In the genomic region with DNA sequence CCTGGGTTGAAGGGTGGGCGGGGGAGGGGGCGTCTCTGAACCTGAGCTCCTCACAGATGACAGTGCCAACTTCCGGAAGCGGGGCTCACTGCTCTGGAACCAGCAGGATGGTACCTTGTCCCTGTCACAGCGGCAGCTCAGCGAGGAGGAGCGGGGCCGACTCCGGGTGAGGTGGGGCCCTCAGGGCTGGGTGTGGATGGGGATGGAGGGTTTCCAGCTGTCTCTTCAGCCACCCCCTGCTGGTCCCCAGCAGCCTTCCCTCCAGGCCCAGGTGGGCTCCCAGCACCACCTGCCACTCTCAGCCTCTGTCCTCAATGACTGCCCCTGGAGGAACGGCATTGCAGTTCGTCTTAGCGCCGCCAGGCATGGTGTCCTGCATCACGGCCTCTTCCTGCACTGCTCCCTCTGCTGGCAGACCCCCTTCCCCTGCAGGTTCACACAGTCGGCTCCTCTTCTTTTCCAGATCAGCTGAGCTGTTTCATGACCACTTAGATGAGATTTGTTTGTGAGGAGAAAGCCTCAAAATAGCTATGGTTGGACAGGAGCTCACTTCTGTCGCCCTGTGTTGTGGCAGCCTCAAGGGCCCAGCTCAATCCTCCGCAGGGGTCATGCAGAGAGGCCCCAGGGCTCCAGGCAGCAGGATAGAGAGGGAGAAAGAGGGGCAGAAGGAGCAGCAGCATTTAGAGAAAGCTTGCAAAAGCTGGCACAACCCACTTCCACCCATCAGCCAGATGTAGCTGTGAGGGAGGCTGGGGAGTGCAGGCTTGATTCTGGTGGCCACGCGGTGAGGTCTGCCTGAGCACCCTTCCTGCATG, we compare ENCODE assay signal across 8 cellular contexts. TPM values are rescaled to one million over a fixed set of nuclear protein-coding genes. Genes with fewer than 3 reads are reported as not detected.
A peak's percentile ranks its signal among the peaks of the same experiment; 100 is the strongest.
DNase-seq lines count a peak whose midpoint lies in the region; ATAC-seq and TF ChIP-seq lines count a peak whose summit lies in the region.

No MANE protein-coding gene starts in this region.

- peaks cover 8% of the 10 kb centered on the region for H3K36me3 Mint-ChIP-seq in glutamatergic neuron (ENCODE audit: unreplicated experiment)

- no peak overlapping the region for H3K4me3 Mint-ChIP-seq in glutamatergic neuron (ENCODE audit: unreplicated experiment)

- no peak overlapping the region for H3K4me3 ChIP-seq in AG04449 (ENCODE audit: low read depth, low read length)

- peaks cover 14% of the 10 kb centered on the region for H3K27me3 Mint-ChIP-seq in glutamatergic neuron (ENCODE audit: unreplicated experiment)

- DNase-seq in AG04449 (ENCODE audit: low read depth, low spot score) (no peak), ELR (ENCODE audit: low read depth) (peak; percentile 75), RPMI7951 (ENCODE audit: low read depth) (peak; percentile 33), glutamatergic neuron (peak; percentile 67), SK-N-DZ (ENCODE audit: low spot score) (no peak)

- ATAC-seq in HG03457 (IDR thresholded peaks at IDR 0.05; ENCODE audit: unreplicated experiment), result no peak
- no peak for ATAC-seq in GM18498 (IDR thresholded peaks at IDR 0.05; ENCODE audit: unreplicated experiment)
- no peak for ATAC-seq in GM18873 (IDR thresholded peaks at IDR 0.05; ENCODE audit: low FRiP score, unreplicated experiment)

- peak; percentile 68 for TF ChIP-seq CTCF in AG04449 (IDR thresholded peaks at IDR 0.05; ENCODE audit: insufficient read depth, low read length, missing control alignments)
- peak; percentile 43 for TF ChIP-seq CTCF in glutamatergic neuron (IDR thresholded peaks at IDR 0.05; ENCODE audit: partially characterized antibody, unreplicated experiment)

- CTCF ChIA-PET in AG04449 (lab: Yijun Ruan, JAX), result interaction anchor here (0.6 to 2.6 kb wide), 11 partner anchors 15 to 129 kb away, joined by 3 to 25 read pairs (median 4); partner anchors contain the start of gene JOSD2

- POLR2A ChIA-PET in AG04449 (lab: Yijun Ruan, JAX), result no interaction called here

- H3K9me3 Mint-ChIP-seq in glutamatergic neuron (ENCODE audit: unreplicated experiment), result peaks cover 13% of the 10 kb centered on the region

- H3K4me1 Mint-ChIP-seq in glutamatergic neuron (ENCODE audit: low read depth, unreplicated experiment), result peaks cover 3% of the 10 kb centered on the region

- no peak overlapping the region for H3K27ac Mint-ChIP-seq in glutamatergic neuron (ENCODE audit: unreplicated experiment)

RNA-seq across cellular contexts. Expression of gene GARIN5A, which starts 2.5 kb away (rescaled TPM):
- total RNA-seq in RPMI7951 (2014; rRNA removed; shearing (Covaris generic)), result 1.3 TPM in 1 of 2 replicates, not detected in the other
- total RNA-seq in glutamatergic neuron (ENCODE audit: unreplicated experiment), result 5.2 TPM
- polyA plus RNA-seq in SK-N-DZ (2014; cell fraction: cytosol; rRNA removed), result 0.54 TPM in 1 of 2 replicates, not detected in the other
- polyA plus RNA-seq in SK-N-DZ (2014; cell fraction: nucleus; rRNA removed), result 0.52 and 2.2 TPM in 2 replicates

RNA-seq across cellular contexts. Expression of gene EMC10, which starts 2.8 kb away (rescaled TPM):
- 36.9 and 75.3 TPM in 2 replicates for total RNA-seq in RPMI7951 (2014; rRNA removed; shearing (Covaris generic))
- 98.8 TPM for total RNA-seq in glutamatergic neuron (ENCODE audit: unreplicated experiment)
- polyA plus RNA-seq in SK-N-DZ (2014; cell fraction: cytosol; rRNA removed), result 114 and 132 TPM in 2 replicates
- 39.1 and 53.1 TPM in 2 replicates for polyA plus RNA-seq in SK-N-DZ (2014; cell fraction: nucleus; rRNA removed)

RNA-seq across cellular contexts. Expression of gene JOSD2, which starts 31.9 kb away (rescaled TPM):
- 39.0 and 53.5 TPM in 2 replicates for total RNA-seq in RPMI7951 (2014; rRNA removed; shearing (Covaris generic))
- total RNA-seq in glutamatergic neuron (ENCODE audit: unreplicated experiment), result 19.1 TPM
- 7.6 and 9.2 TPM in 2 replicates for polyA plus RNA-seq in SK-N-DZ (2014; cell fraction: cytosol; rRNA removed)
- 8.9 and 12.0 TPM in 2 replicates for polyA plus RNA-seq in SK-N-DZ (2014; cell fraction: nucleus; rRNA removed)

RNA-seq across cellular contexts. Expression of gene ASPDH, which starts 34.6 kb away (rescaled TPM):
- total RNA-seq in RPMI7951 (2014; rRNA removed; shearing (Covaris generic)), result not detected in 2 replicates
- not detected for total RNA-seq in glutamatergic neuron (ENCODE audit: unreplicated experiment)
- 11.3 and 21.1 TPM in 2 replicates for polyA plus RNA-seq in SK-N-DZ (2014; cell fraction: cytosol; rRNA removed)
- polyA plus RNA-seq in SK-N-DZ (2014; cell fraction: nucleus; rRNA removed), result 12.2 and 15.6 TPM in 2 replicates

RNA-seq across cellular contexts. Expression of gene MYBPC2, which starts 46.4 kb away (rescaled TPM):
- 0.10 TPM in 1 of 2 replicates, not detected in the other for total RNA-seq in RPMI7951 (2014; rRNA removed; shearing (Covaris generic))
- total RNA-seq in glutamatergic neuron (ENCODE audit: unreplicated experiment), result 0.61 TPM
- not detected in 2 replicates for polyA plus RNA-seq in SK-N-DZ (2014; cell fraction: cytosol; rRNA removed)
- polyA plus RNA-seq in SK-N-DZ (2014; cell fraction: nucleus; rRNA removed), result not detected in 2 replicates

Comparison
In these comparisons a context has a peak if more than half of its experiments do, and no peak if none do; other contexts are left out.
1. DNase-seq: peak in ELR (single experiment), RPMI7951 (single experiment) and glutamatergic neuron (single experiment); none in AG04449 (single experiment) and SK-N-DZ (single experiment).